ENCODE assay signal across 8 cellular contexts in genomic region chr1:87279966-87280535, GRCh38. TPM values are rescaled to one million over a fixed set of nuclear protein-coding genes. Genes with fewer than 3 reads are reported as not detected.
DNase-seq lines count a peak whose midpoint lies in the region; ATAC-seq and TF ChIP-seq lines count a peak whose summit lies in the region.

No MANE protein-coding gene starts in this region.

- no peak overlapping the region for H3K27ac Mint-ChIP-seq in T-helper 2 cell treated with Interferon-gamma antibody and Interleukin-4, amounts not matched to agents 5 μg/mL and 100 μg/mL, for 36 hours

- intact Hi-C loops in HCT116 (cut with micrococcal nuclease): loop anchor here (2.0 to 10.0 kb wide), 2 partner anchors 149 to 1315 kb away; no protein-coding TSS in a partner anchor

- H3K27me3 Mint-ChIP-seq in T-helper 2 cell treated with Interferon-gamma antibody and Interleukin-4, amounts not matched to agents 5 μg/mL and 100 μg/mL, for 36 hours (ENCODE audit: low read depth): peaks cover 7% of the 10 kb centered on the region

- no peaks in the 10 kb centered on the region for H3K4me1 Mint-ChIP-seq in T-helper 2 cell treated with Interferon-gamma antibody and Interleukin-4, amounts not matched to agents 5 μg/mL and 100 μg/mL, for 36 hours (ENCODE audit: low read depth)

- CTCF ChIA-PET in HCT116 (lab: Charles Lee): interaction anchor here (1.0 to 1.2 kb wide), 4 partner anchors 171 to 1270 kb away, joined by 3 read pairs; no protein-coding TSS in a partner anchor

- H3K36me3 Mint-ChIP-seq in T-helper 2 cell treated with Interferon-gamma antibody and Interleukin-4, amounts not matched to agents 5 μg/mL and 100 μg/mL, for 36 hours (ENCODE audit: low read depth): no peaks in the 10 kb centered on the region

- H3K79me2 ChIP-seq in HCT116 (ENCODE audit: insufficient read depth, low read length): no peaks in the 10 kb centered on the region

- H3K4me3 Mint-ChIP-seq in T-helper 2 cell treated with Interferon-gamma antibody and Interleukin-4, amounts not matched to agents 5 μg/mL and 100 μg/mL, for 36 hours: no peak overlapping the region

- no peaks in the 10 kb centered on the region for H3K27me3 ChIP-seq in HCT116 (ENCODE audit: insufficient read depth, low read length)

- no peaks in the 10 kb centered on the region for H3K4me1 ChIP-seq in HCT116 (ENCODE audit: control insufficient read depth in 1 of 2, insufficient read depth in 2 of 2, low read length in 2 of 2)

- H3K9me3 Mint-ChIP-seq in T-helper 2 cell treated with Interferon-gamma antibody and Interleukin-4, amounts not matched to agents 5 μg/mL and 100 μg/mL, for 36 hours: no peaks in the 10 kb centered on the region

- in situ Hi-C loops in SK-MEL-5 (cut with HindIII; ENCODE audit: low pct_unique_long_range_greater_than_20kb, low sequenced_read_pairs): no loop called here

- TF ChIP-seq POLR2A in HCT116 (IDR thresholded peaks at IDR 0.05; ENCODE audit: borderline replicate concordance, extremely low read depth, insufficient read depth, insufficient read length): no peak

- H3K4me3 ChIP-seq in HCT116 (replicated peaks in 1 of 2; ENCODE audit: low read depth in 1 of 2, low read length in 2 of 2): no peak overlapping the region
- H3K4me3 ChIP-seq in fibroblast of pulmonary artery (replicated peaks; ENCODE audit: low read depth, low read length): no peak overlapping the region

- TF ChIP-seq CTCF in C4-2B (conservative IDR thresholded peaks at IDR 0.05) (peak; percentile 48), HCT116 (IDR thresholded peaks at IDR 0.05 in 2 of 3, conservative IDR thresholded peaks at IDR 0.05 in 1 of 3; ENCODE audit: borderline replicate concordance in 1 of 3, insufficient read depth in 1 of 3, low read depth in 2 of 3, low read length in 2 of 3) (peak in 2 of 3 experiments; percentile 15 to 46; a peak in 3 of 6 replicates), fibroblast of pulmonary artery (IDR thresholded peaks at IDR 0.05; ENCODE audit: low read length, missing control alignments) (peak; percentile 11)

- DNase-seq in HCT116 (ENCODE audit: low read depth, low spot score) (peak; percentile 10), SK-MEL-5 (ENCODE audit: low read depth, low spot score) (peak; percentile 40), fibroblast of pulmonary artery (ENCODE audit: low read depth) (peak; percentile 13), superior temporal gyrus (ENCODE audit: extremely low spot score) (no peak), NCI-H1048 (lab: John Stamatoyannopoulos, UW) (no peak), SHP77 treated with DMSO at 0.1 percent for 48 hours (lab: John Stamatoyannopoulos, UW) (no peak)
- no peak for DNase-seq in T-helper 2 cell treated with Interferon-gamma antibody and Interleukin-4, amounts not matched to agents 5 μg/mL and 100 μg/mL, for 36 hours (ENCODE audit: low spot score)

- no peak overlapping the region for H2AFZ ChIP-seq in HCT116 (ENCODE audit: low read depth, low read length, poor library complexity, severe bottlenecking)

- RAD21 ChIA-PET in HCT116 (lab: Charles Lee; ENCODE audit: low non-redundant PET in 1 of 2, low total read pairs in 2 of 2, uncharacterized antibody in 2 of 2, unreplicated experiment in 2 of 2): interaction anchor here in 1 of 2 experiments (0.6 kb wide), 1 partner anchor 111 kb away, joined by 5 read pairs; no protein-coding TSS in a partner anchor

- no peaks in the 10 kb centered on the region for H3K9me3 ChIP-seq in HCT116 (ENCODE audit: control insufficient read depth in 1 of 2, insufficient read depth in 1 of 2, low read depth in 1 of 2, low read length in 2 of 2)

- no peaks in the 10 kb centered on the region for H4K20me1 ChIP-seq in HCT116 (ENCODE audit: insufficient read depth)

- POLR2A ChIA-PET in HCT116 (lab: Charles Lee): no interaction called here

- no peak overlapping the region for H3K9ac ChIP-seq in HCT116 (ENCODE audit: low read length)

- H3K9me2 ChIP-seq in HCT116 (ENCODE audit: insufficient read depth): no peaks in the 10 kb centered on the region

- BruUV-seq in HCT116 (replicated peaks; lab: Mats Ljungman, UMichigan): no TSS peak

- no peaks in the 10 kb centered on the region for H3K36me3 ChIP-seq in HCT116 (ENCODE audit: control insufficient read depth in 1 of 2, insufficient read depth in 2 of 2, low read length in 2 of 2)

- ATAC-seq in HCT116: peak; percentile 65

- TF ChIP-seq RAD21 in HCT116 (IDR thresholded peaks at IDR 0.05; ENCODE audit: low read depth): peak; percentile 48

- H3K4me2 ChIP-seq in HCT116 (ENCODE audit: low read length): no peak overlapping the region

- H3K27ac ChIP-seq in C4-2B (no peak overlapping the region), HCT116 (ENCODE audit: low read depth, low read length) (no peak overlapping the region)

TF ChIP-seq in HCT116, 20 proteins besides CTCF, POLR2A, EP300 and RAD21:
- TF ChIP-seq EZH2phosphoT487 (IDR thresholded peaks at IDR 0.05; ENCODE audit: borderline replicate concordance) (no peak), CEBPB (IDR thresholded peaks at IDR 0.05; ENCODE audit: low read depth) (no peak), EGR1 (IDR thresholded peaks at IDR 0.05; ENCODE audit: low read depth) (no peak), JUND (IDR thresholded peaks at IDR 0.05) (no peak), CBX3 (IDR thresholded peaks at IDR 0.05; ENCODE audit: low read depth) (no peak)

RNA-seq across cellular contexts. Expression of gene LMO4, which starts 48.6 kb away (rescaled TPM):
- total RNA-seq in HCT116 (2021; ENCODE audit: unreplicated experiment): 38.5 TPM
- polyA plus RNA-seq in HCT116 (2012): 57.8 and 61.8 TPM in 2 replicates
- total RNA-seq in SK-MEL-5 (2014; rRNA removed; shearing (Covaris generic)): 13.7 and 17.6 TPM in 2 replicates
- 32.9 and 33.4 TPM in 2 replicates for polyA plus RNA-seq in SK-MEL-5 (2015; cell fraction: cytosol; rRNA removed)
- 28.1 and 37.8 TPM in 2 replicates for polyA plus RNA-seq in SK-MEL-5 (2015; cell fraction: nucleus; rRNA removed)

Comparison
In these comparisons a context has a peak if more than half of its experiments do, and no peak if none do; other contexts are left out.
1. DNase-seq: peak in HCT116 (single experiment), SK-MEL-5 (single experiment) and fibroblast of pulmonary artery (single experiment); none in superior temporal gyrus (single experiment), NCI-H1048 (single experiment), T-helper 2 cell treated with Interferon-gamma antibody and Interleukin-4, amounts not matched to agents 5 μg/mL and 100 μg/mL, for 36 hours (single experiment) and SHP77 treated with DMSO at 0.1 percent for 48 hours (single experiment).
2. Peak in every context shown above with its lines, with median percentiles within 50 percentile points of each other: CTCF ChIP-seq.